In the genomic region with DNA sequence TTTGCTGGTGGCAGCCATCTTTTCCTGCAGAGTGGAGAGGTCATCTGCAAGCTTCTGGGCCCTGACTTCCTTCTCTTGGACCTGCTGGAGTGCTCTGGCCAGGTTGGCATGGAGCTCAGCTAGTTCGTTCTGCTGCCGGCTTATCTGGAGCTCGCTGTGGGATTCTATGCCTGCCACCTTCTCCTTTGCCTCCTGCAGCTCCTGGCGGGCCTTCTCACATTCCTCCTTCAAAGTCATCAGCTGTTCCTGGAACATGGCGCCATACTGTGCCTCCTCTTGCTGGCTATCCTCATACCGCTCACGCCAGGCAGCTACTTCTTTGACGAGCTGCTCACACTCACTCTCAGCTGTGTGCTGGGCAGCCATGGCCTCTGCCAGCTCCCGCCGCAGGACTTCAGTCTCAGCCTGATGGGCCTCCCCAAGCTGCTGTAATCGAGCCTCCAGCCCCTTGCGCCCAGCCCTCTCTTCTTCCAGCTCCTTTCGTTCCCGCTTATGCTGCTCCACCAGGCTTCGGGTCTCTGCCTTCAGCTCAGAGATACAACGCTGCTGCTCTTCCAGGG, we compare ENCODE assay signal across 14 cellular contexts. TPM values are rescaled to one million over a fixed set of nuclear protein-coding genes. Genes with fewer than 3 reads are reported as not detected.
DNase-seq lines count a peak whose midpoint lies in the region; ATAC-seq and TF ChIP-seq lines count a peak whose summit lies in the region.
"Had no signal": no experiment of that assay in that cellular context is flagged by ENCODE, and none has a peak within 500 bp of the region (broad histone marks: within the 10 kb centered on the region; RNA-seq: fewer than 3 reads in every experiment).

No MANE protein-coding gene starts in this region.

- peaks cover 99% of the 10 kb centered on the region for H3K36me3 ChIP-seq in A673 (ENCODE audit: insufficient read depth, low read length, poor library complexity, severe bottlenecking)

- CTCF ChIA-PET in A673 (lab: Charles Lee) = interaction anchor here (1.3 kb wide), 1 partner anchor 11 kb away, joined by 3 read pairs; no protein-coding TSS in a partner anchor

- no peaks in the 10 kb centered on the region for H3K4me1 ChIP-seq in A673 (ENCODE audit: insufficient read depth, low read length, poor library complexity, severe bottlenecking)

- H3K36me3 Mint-ChIP-seq in central memory CD8-positive, alpha-beta T cell (ENCODE audit: insufficient read depth) = peaks cover 60% of the 10 kb centered on the region
- peaks cover 83% of the 10 kb centered on the region for H3K36me3 Mint-ChIP-seq in nephron (ENCODE audit: low read depth)

- H3K27me3 ChIP-seq in A673 (replicated peaks; ENCODE audit: insufficient read depth, low read depth, low read length, poor library complexity) = no peaks in the 10 kb centered on the region
- H3K27me3 ChIP-seq: left lung, Peyer's patch had no signal

- no peak overlapping the region for H3K4me3 ChIP-seq in A673 (ENCODE audit: low read depth, low read length, poor library complexity, severe bottlenecking)
- H3K4me3 ChIP-seq: left lung, Peyer's patch had no signal

- no peak for ATAC-seq in central memory CD8-positive, alpha-beta T cell (replicated peaks; ENCODE audit: extremely low read depth, poor library complexity, severe bottlenecking)
- no peak for ATAC-seq in GM18861 (IDR thresholded peaks at IDR 0.05; ENCODE audit: unreplicated experiment)
- ATAC-seq: left lung had no signal

- peak overlapping the region; percentile 86 for H3K27ac Mint-ChIP-seq in central memory CD8-positive, alpha-beta T cell (ENCODE audit: low read depth)
- peak overlapping the region; percentile 26 to 79 (median 37) for H3K27ac Mint-ChIP-seq in nephron

- in situ Hi-C loops in GM13976 (cut with MboI; ENCODE audit: low sequenced_read_pairs, unreplicated experiment) = no loop called here

- intact Hi-C loops in A673 (cut with micrococcal nuclease; ENCODE audit: unreplicated experiment) = no loop called here

- TSS peak; percentile 54 for BruUV-seq in A673 (replicated peaks; lab: Mats Ljungman, UMichigan)

- H3K27me3 Mint-ChIP-seq in central memory CD8-positive, alpha-beta T cell = no peaks in the 10 kb centered on the region
- H3K27me3 Mint-ChIP-seq in nephron (ENCODE audit: low read depth) = no peaks in the 10 kb centered on the region
- H3K27me3 Mint-ChIP-seq: naive B cell had no signal

- H3K9me3 ChIP-seq in A673 (ENCODE audit: low read depth, low read length, poor library complexity, severe bottlenecking) = no peaks in the 10 kb centered on the region
- H3K9me3 ChIP-seq: left lung, Peyer's patch had no signal

- TF ChIP-seq CTCF in A673 (conservative IDR thresholded peaks at IDR 0.05; ENCODE audit: low read depth, low read length) (no peak), GM13976 (IDR thresholded peaks at IDR 0.05; ENCODE audit: borderline replicate concordance, control extremely low read depth, extremely low read depth, insufficient read depth, missing control alignments) (no peak), nephron (IDR thresholded peaks at IDR 0.05; ENCODE audit: unreplicated experiment in 3 of 3) (no peak)

- peaks cover 14% of the 10 kb centered on the region for H3K4me1 Mint-ChIP-seq in central memory CD8-positive, alpha-beta T cell
- H3K4me1 Mint-ChIP-seq in nephron = peaks cover 24% of the 10 kb centered on the region

- H3K4me3 Mint-ChIP-seq in central memory CD8-positive, alpha-beta T cell = no peak overlapping the region
- no peak overlapping the region for H3K4me3 Mint-ChIP-seq in nephron

- H3K9me3 Mint-ChIP-seq in central memory CD8-positive, alpha-beta T cell = no peaks in the 10 kb centered on the region
- H3K9me3 Mint-ChIP-seq in nephron = no peaks in the 10 kb centered on the region
- H3K9me3 Mint-ChIP-seq: naive B cell had no signal

- DNase-seq in A673 (ENCODE audit: low spot score) = no peak
- DNase-seq in GM13976 (ENCODE audit: low spot score) = peak; percentile 10
- DNase-seq in central memory CD8-positive, alpha-beta T cell (ENCODE audit: low spot score in 2 of 2) = no peak
- DNase-seq in activated CD4-positive, CD25-positive, alpha-beta regulatory T cell (lab: John Stamatoyannopoulos, UW) = no peak
- DNase-seq in ecto neural progenitor cell (ENCODE audit: low spot score) = no peak
- DNase-seq in NCI-H524 (lab: John Stamatoyannopoulos, UW) = no peak
- DNase-seq: naive B cell; NCI-H1694 treated with DMSO at 0.1 percent for 48 hours; Peyer's patch; stimulated activated naive CD4-positive, alpha-beta T cell treated with Interleukin-2 at 50 U/mL for 16 hours had no signal

- POLR2A ChIA-PET in A673 (lab: Charles Lee; ENCODE audit: low non-redundant PET) = no interaction called here

- H3K27ac ChIP-seq in A673 (ENCODE audit: low read depth, low read length, poor library complexity, severe bottlenecking) = no peak overlapping the region
- H3K27ac ChIP-seq: Peyer's patch, WERI-Rb-1 had no signal

RNA-seq across cellular contexts. Expression of a gene that starts 16.1 kb away (rescaled TPM):
- total RNA-seq in A673 (2021) = 10.6 and 12.2 TPM in 2 replicates
